ENCODE assay signal across 29 cellular contexts in the genomic region with DNA sequence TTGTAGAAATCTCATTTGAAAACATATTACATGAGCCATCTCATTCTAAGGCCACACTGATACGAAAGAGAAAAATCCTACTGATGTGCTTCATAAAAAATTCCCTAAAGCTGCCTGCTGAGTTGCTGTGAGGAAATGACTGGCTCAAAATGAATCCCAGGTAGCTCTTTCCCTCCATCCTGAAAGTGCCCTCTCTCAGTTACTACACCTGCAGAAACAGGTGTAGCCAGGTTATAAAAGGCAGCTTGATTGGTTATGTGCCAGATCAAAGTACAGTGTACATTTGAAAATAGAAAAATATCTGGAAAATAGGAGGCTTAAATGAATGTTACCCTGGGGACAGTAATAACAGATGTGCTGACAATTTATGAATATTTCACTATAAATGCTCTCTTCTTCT.
"Had no signal": no experiment of that assay in that cellular context is flagged by ENCODE, and none has a peak within 500 bp of the region (broad histone marks: within the 10 kb centered on the region; RNA-seq: fewer than 3 reads in every experiment).

No MANE protein-coding gene starts in this region.

- ATAC-seq: activated CD8-positive, alpha-beta T cell treated with anti-CD3 and anti-CD28 coated beads for 36 hours; activated T-cell treated with anti-CD3 and anti-CD28 coated beads, Interleukin-2, amount 50 U/mL, for 72 hours; activated T-helper 17 cell treated with anti-CD3 and anti-CD28 coated beads, Interleukin-2, amount 50 U/mL, for 72 hours; PC-3 had no signal

- H3K27me3 ChIP-seq: ascending aorta, cardiac muscle cell, Peyer's patch, SJSA1 had no signal

- H3K36me3 ChIP-seq: ascending aorta, cardiac muscle cell, Peyer's patch, SJSA1 had no signal

- H3K4me1 ChIP-seq: ascending aorta, Peyer's patch, SJSA1 had no signal

- DNase-seq: activated CD4-positive, alpha-beta T cell treated with anti-CD3 and anti-CD28 coated beads, Interleukin-2, amount 10 ng/mL, durations not matched to agents 24 days and 14 days; activated CD4-positive, alpha-beta T cell treated with anti-CD3 and anti-CD28 coated beads, Interleukin-2, amount 50 U/mL, for 4 hours; activated CD8-positive, alpha-beta T cell treated with anti-CD3 and anti-CD28 coated beads for 36 hours; activated effector memory CD4-positive, alpha-beta T cell treated with anti-CD3 and anti-CD28 coated beads, Interleukin-2, amount 50 U/mL, for 16 hours; activated naive CD4-positive, alpha-beta T cell; activated naive CD8-positive, alpha-beta T cell treated with anti-CD3 and anti-CD28 coated beads, Interleukin-2, amount 10 ng/mL, durations not matched to agents 7 days and 5 days; activated T-cell treated with anti-CD3 and anti-CD28 coated beads, Interleukin-2, amount 50 U/mL, for 1 hour; activated T-cell treated with anti-CD3 and anti-CD28 coated beads, Interleukin-2, amount 50 U/mL, for 72 hours; amygdala; MM.1S; MV-4-11; NCI-H1092; NCI-H1436; NCI-H1694; NCI-H1930; NCI-H2081 treated with DMSO at 0.1 percent for 48 hours; NCI-H510A; NCI-H526; NCI-H82; NK-92 treated with Interleukin-12 subunit alpha and Interleukin-12 subunit beta, amount 100 ng/mL, for 24 hours; PC-3; Peyer's patch; RPMI8226; SHP77 treated with DMSO at 0.1 percent for 48 hours; SK-N-SH had no signal

- H3K4me3 ChIP-seq: ascending aorta, cardiac muscle cell, Peyer's patch, SJSA1 had no signal

- H3K9me3 ChIP-seq: ascending aorta, Peyer's patch, SJSA1, SK-N-SH had no signal
